8 cellular contexts compared by ENCODE assay signal in genomic region chr21:39183272-39184049, GRCh38. TPM values are rescaled to one million over a fixed set of nuclear protein-coding genes. Genes with fewer than 3 reads are reported as not detected.
DNase-seq lines count a peak whose midpoint lies in the region; ATAC-seq and TF ChIP-seq lines count a peak whose summit lies in the region.

PSMG1 (minus strand) TSS chr21:39183451; CDS start chr21:39183385, 66 bp downstream.

- H3K36me3 Mint-ChIP-seq in activated naive CD4-positive, alpha-beta T cell treated with anti-CD3 and anti-CD28 coated beads for 36 hours (ENCODE audit: low read depth) = peaks cover 29% of the 10 kb centered on the region

- no peaks in the 10 kb centered on the region for H3K27me3 ChIP-seq in GM06990 (replicated peaks; ENCODE audit: control insufficient read depth, insufficient read depth, low read length)
- no peaks in the 10 kb centered on the region for H3K27me3 ChIP-seq in neuron (ENCODE audit: insufficient read depth, low read length)

- ATAC-seq in HG02571 (IDR thresholded peaks at IDR 0.05; ENCODE audit: unreplicated experiment) = peak; percentile 86

- peak within 1 kb of the TSS; percentile 90 for H2AFZ ChIP-seq in neuron (ENCODE audit: low read depth, low read length)

- peaks cover 63% of the 10 kb centered on the region for H3K4me1 Mint-ChIP-seq in activated naive CD4-positive, alpha-beta T cell treated with anti-CD3 and anti-CD28 coated beads for 36 hours (ENCODE audit: low read depth)

- peaks cover 3% of the 10 kb centered on the region for H3K9me3 ChIP-seq in neuron (ENCODE audit: low read length)

- H3K27ac Mint-ChIP-seq in activated naive CD4-positive, alpha-beta T cell treated with anti-CD3 and anti-CD28 coated beads for 36 hours = peak within 1 kb of the TSS; percentile 90

- TF ChIP-seq CTCF in GM06990 (IDR thresholded peaks at IDR 0.05; ENCODE audit: insufficient read depth, low read length, poor library complexity, severe bottlenecking) = no peak
- TF ChIP-seq CTCF in NB4 (IDR thresholded peaks at IDR 0.05; ENCODE audit: low read depth, low read length) = no peak

- CTCF ChIA-PET in activated naive CD4-positive, alpha-beta T cell treated with anti-CD3 and anti-CD28 coated beads for 36 hours (lab: Charles Lee) = interaction anchor here (0.9 to 1.1 kb wide), 2 partner anchors 165 to 204 kb away, joined by 3 to 5 read pairs; no protein-coding TSS in a partner anchor

- no peaks in the 10 kb centered on the region for H3K9me3 Mint-ChIP-seq in activated naive CD4-positive, alpha-beta T cell treated with anti-CD3 and anti-CD28 coated beads for 36 hours

- DNase-seq in GM06990 (ENCODE audit: extremely low read depth, insufficient read length) (peak; percentile 97), NB4 (ENCODE audit: low read depth) (peak; percentile 95), SK-N-DZ (ENCODE audit: low spot score) (peak; percentile 92), foreskin melanocyte (peak; percentile 83), stromal cell of bone marrow (ENCODE audit: low read depth) (peak; percentile 86)
- DNase-seq in activated naive CD4-positive, alpha-beta T cell treated with anti-CD3 and anti-CD28 coated beads for 36 hours = peak; percentile 94

- H3K4me1 ChIP-seq in neuron (ENCODE audit: insufficient read depth, low read length) = peaks cover 13% of the 10 kb centered on the region

- H3K4me3 ChIP-seq in GM06990 (replicated peaks; ENCODE audit: low read depth, low read length) (peak within 1 kb of the TSS; percentile 99), NB4 (ENCODE audit: low read depth, low read length) (peak within 1 kb of the TSS; percentile 92), neuron (ENCODE audit: low read length) (peak within 1 kb of the TSS; percentile 90)

- no peaks in the 10 kb centered on the region for H3K27me3 Mint-ChIP-seq in activated naive CD4-positive, alpha-beta T cell treated with anti-CD3 and anti-CD28 coated beads for 36 hours (ENCODE audit: low read depth)

- intact Hi-C loops in activated naive CD4-positive, alpha-beta T cell treated with anti-CD3 and anti-CD28 coated beads for 36 hours (cut with micrococcal nuclease) = loop anchor here (1.0 to 2.0 kb wide), 7 partner anchors 25 to 416 kb away; partner anchors contain the start of genes ETS2, HMGN1 and LCA5L

- peak within 1 kb of the TSS; percentile 92 for H3K4me3 Mint-ChIP-seq in activated naive CD4-positive, alpha-beta T cell treated with anti-CD3 and anti-CD28 coated beads for 36 hours

- H3K36me3 ChIP-seq in GM06990 (ENCODE audit: control insufficient read depth, insufficient read depth, low read length) (peaks cover 7% of the 10 kb centered on the region), neuron (ENCODE audit: insufficient read depth, low read length) (peaks cover 24% of the 10 kb centered on the region)

- peak; percentile 89 for TF ChIP-seq POLR2A in NB4 (IDR thresholded peaks at IDR 0.05; ENCODE audit: extremely low read depth, insufficient read length)

RNA-seq across cellular contexts. Expression of gene PSMG1, which starts in this region (rescaled TPM):
- polyA plus RNA-seq in SK-N-DZ (2014; cell fraction: cytosol; rRNA removed) = 68.6 and 96.9 TPM in 2 replicates
- 41.0 and 48.5 TPM in 2 replicates for polyA plus RNA-seq in SK-N-DZ (2014; cell fraction: nucleus; rRNA removed)
- total RNA-seq in activated naive CD4-positive, alpha-beta T cell treated with anti-CD3 and anti-CD28 coated beads for 36 hours = 10 to 100 TPM; 70.8 to 70.9 TPM

Comparison
In these comparisons a context has a peak if more than half of its experiments do, and no peak if none do; other contexts are left out.
1. Peak in every context shown above with its lines: DNase-seq, ATAC-seq and H3K4me3 ChIP-seq.